Comparison of ENCODE assay signal across 8 cellular contexts in genomic region chr14:34714320-34715107, GRCh38. TPM values are rescaled to one million over a fixed set of nuclear protein-coding genes. Genes with fewer than 3 reads are reported as not detected.
DNase-seq lines count a peak whose midpoint lies in the region; ATAC-seq and TF ChIP-seq lines count a peak whose summit lies in the region.

TSS of gene CFL2 (minus strand) at chr14:34714593. CDS start at chr14:34714540, 53 bp downstream.

- peaks cover 17 to 42% (median 35%) of the 10 kb centered on the region in 10 experiments for H3K4me1 ChIP-seq in BLaER1 treated with 17β-estradiol and CSF1 and Interleukin-3, amounts not matched to agents 10 nM and 100 nM

- peak within 1 kb of the TSS; percentile 75 to 93 (median 84) for H3K4me2 ChIP-seq in BLaER1 treated with 17β-estradiol and CSF1 and Interleukin-3, amounts not matched to agents 10 nM and 100 nM

- no peaks in the 10 kb centered on the region for H3K9me3 ChIP-seq in BLaER1 treated with 17β-estradiol and CSF1 and Interleukin-3, amounts not matched to agents 10 nM and 100 nM (replicated peaks in 1 of 11)

- peak in 1 of 2 donors; percentile 22 for TF ChIP-seq POLR2A in lower leg skin (IDR thresholded peaks at IDR 0.05)

- peak; percentile 79 for ATAC-seq in HG03442 (IDR thresholded peaks at IDR 0.05; ENCODE audit: unreplicated experiment)

- no peaks in the 10 kb centered on the region for H3K27me3 ChIP-seq in BLaER1 treated with 17β-estradiol and CSF1 and Interleukin-3, amounts not matched to agents 10 nM and 100 nM
- no peaks in the 10 kb centered on the region for H3K27me3 ChIP-seq in dorsolateral prefrontal cortex

- 0% methylated on average over 12 to 42 of the region's 75 CpGs for WGBS in lower leg skin, 2 donors

- peak within 1 kb of the TSS; percentile 84 to 92 (median 89) for H3K9ac ChIP-seq in BLaER1 treated with 17β-estradiol and CSF1 and Interleukin-3, amounts not matched to agents 10 nM and 100 nM

- DNase-seq in GM19240 (ENCODE audit: insufficient read length, low spot score) (peak; percentile 81), NCI-H526 (lab: John Stamatoyannopoulos, UW) (peak; percentile 65 to 92), dorsolateral prefrontal cortex (peak; percentile 86 to 96 (median 92)), lower leg skin (ENCODE audit: low spot score in 2 of 2) (peak; percentile 51 to 95)
- peak; percentile 66 to 73 for DNase-seq in activated CD4-positive, alpha-beta T cell treated with anti-CD3 and anti-CD28 coated beads, Interleukin-2, amount 50 U/mL, for 48 hours
- peak; percentile 70 to 80 for DNase-seq in stimulated activated CD4-positive, alpha-beta T cell treated with anti-CD3 and anti-CD28 coated beads, Interleukin-4, amount 100 ng/mL, for 4 hours

- TF ChIP-seq CTCF in dorsolateral prefrontal cortex (IDR thresholded peaks at IDR 0.05 in 54 of 56, conservative IDR thresholded peaks at IDR 0.05 in 2 of 56; ENCODE audit: low read depth in 1 of 56, partially characterized antibody in 56 of 56) (peak in 13 of 56 donors; percentile 3 to 40 (median 20)), lower leg skin (IDR thresholded peaks at IDR 0.05) (no peak)

- peaks cover 0 to 20% (median 13%) of the 10 kb centered on the region in 11 experiments; a peak in 16 of 22 replicates for H3K36me3 ChIP-seq in BLaER1 treated with 17β-estradiol and CSF1 and Interleukin-3, amounts not matched to agents 10 nM and 100 nM

- H3K4me3 ChIP-seq in BLaER1 treated with 17β-estradiol and CSF1 and Interleukin-3, amounts not matched to agents 10 nM and 100 nM: peak within 1 kb of the TSS; percentile 70 to 87 (median 78)
- H3K4me3 ChIP-seq in dorsolateral prefrontal cortex (peak within 1 kb of the TSS; percentile 63 to 98 (median 86)), lower leg skin (ENCODE audit: low read depth, poor library complexity, severe bottlenecking) (peak within 1 kb of the TSS; percentile 97)

- intact Hi-C loops in dorsolateral prefrontal cortex (cut with DNase I) (loop anchor here (1.0 to 10.0 kb wide), 6 partner anchors 36 to 330 kb away; partner anchors contain the start of genes BAZ1A (in 1 of the 2), FAM177A1 (in 1 of the 2) and SRP54 (in 1 of the 2)), lower leg skin (cut with DNase I; ENCODE audit: low total_unique reads) (no loop called here)

- H3K27ac ChIP-seq in BLaER1 treated with 17β-estradiol and CSF1 and Interleukin-3, amounts not matched to agents 10 nM and 100 nM: peak within 1 kb of the TSS; percentile 75 to 90 (median 81)
- peak within 1 kb of the TSS; percentile 80 to 99 (median 98) for H3K27ac ChIP-seq in dorsolateral prefrontal cortex

- peaks cover 0 to 12% (median 0%) of the 10 kb centered on the region in 11 experiments; a peak in 4 of 22 replicates for H4K20me1 ChIP-seq in BLaER1 treated with 17β-estradiol and CSF1 and Interleukin-3, amounts not matched to agents 10 nM and 100 nM

RNA-seq across cellular contexts. Expression of gene CFL2, which starts in this region (rescaled TPM):
- total RNA-seq in dorsolateral prefrontal cortex (100 to 1,000 TPM in 73 of 120 experiments, 10 to 100 TPM in 47; 50.4 to 286 (median 109) TPM), lower leg skin (10 to 100 TPM in 2 of 4 donors, 1 to 10 TPM in 2; 5.7 to 16.4 (median 9.1) TPM)

Comparison
In these comparisons a context has a peak if more than half of its experiments do, and no peak if none do; other contexts are left out.
1. Peak in every context shown above with its lines: DNase-seq, ATAC-seq, H3K4me3 ChIP-seq and H3K27ac ChIP-seq.